8 cellular contexts compared by ENCODE assay signal in the genomic region with DNA sequence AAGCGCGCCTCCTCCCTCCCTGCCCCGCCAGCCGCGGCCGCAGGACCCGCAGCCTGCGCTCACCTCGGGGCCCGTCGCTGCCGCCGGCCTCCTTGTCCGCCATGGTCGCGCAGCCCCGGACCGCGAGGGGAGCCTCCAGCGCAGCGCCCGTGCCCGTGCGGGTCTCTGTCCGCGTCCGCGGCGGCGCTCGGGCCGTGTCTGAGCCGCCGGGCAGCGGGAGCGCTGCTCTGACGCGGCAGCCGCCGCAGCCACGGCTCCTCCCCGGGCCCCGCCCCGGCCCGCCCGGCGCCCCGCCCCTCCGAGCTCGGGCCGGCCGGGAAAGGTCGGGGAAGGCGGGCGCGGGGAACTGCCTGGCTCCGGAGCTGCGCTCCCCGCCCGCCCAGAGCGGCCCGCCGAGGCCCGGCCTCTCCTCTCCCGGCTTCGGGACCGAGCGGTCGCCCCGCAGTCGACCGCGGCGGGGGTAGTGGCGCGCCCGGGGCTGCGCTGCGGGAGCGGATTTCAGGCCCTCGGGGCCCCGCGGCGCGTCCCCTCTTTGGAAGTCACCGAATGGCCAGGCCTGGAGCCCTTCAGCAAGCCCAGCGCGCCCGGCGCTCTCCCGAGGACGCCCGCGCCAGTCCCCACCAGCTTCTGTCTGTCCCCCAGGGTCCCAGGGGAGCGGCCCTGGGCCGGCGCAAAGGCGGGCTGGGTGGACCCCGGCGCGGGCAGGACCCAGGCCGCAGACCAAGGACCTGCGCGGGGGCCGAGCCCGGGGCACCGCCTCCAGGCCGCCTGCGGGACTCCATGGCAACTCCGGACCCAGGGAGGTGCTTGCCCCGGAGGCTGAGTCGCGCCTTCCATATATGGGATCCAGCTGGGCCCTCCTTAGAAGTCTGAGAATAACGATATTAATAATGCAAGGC. TPM values are rescaled to one million over a fixed set of nuclear protein-coding genes. Genes with fewer than 3 reads are reported as not detected.
DNase-seq lines count a peak whose midpoint lies in the region; ATAC-seq and TF ChIP-seq lines count a peak whose summit lies in the region.

A gene with protein sequence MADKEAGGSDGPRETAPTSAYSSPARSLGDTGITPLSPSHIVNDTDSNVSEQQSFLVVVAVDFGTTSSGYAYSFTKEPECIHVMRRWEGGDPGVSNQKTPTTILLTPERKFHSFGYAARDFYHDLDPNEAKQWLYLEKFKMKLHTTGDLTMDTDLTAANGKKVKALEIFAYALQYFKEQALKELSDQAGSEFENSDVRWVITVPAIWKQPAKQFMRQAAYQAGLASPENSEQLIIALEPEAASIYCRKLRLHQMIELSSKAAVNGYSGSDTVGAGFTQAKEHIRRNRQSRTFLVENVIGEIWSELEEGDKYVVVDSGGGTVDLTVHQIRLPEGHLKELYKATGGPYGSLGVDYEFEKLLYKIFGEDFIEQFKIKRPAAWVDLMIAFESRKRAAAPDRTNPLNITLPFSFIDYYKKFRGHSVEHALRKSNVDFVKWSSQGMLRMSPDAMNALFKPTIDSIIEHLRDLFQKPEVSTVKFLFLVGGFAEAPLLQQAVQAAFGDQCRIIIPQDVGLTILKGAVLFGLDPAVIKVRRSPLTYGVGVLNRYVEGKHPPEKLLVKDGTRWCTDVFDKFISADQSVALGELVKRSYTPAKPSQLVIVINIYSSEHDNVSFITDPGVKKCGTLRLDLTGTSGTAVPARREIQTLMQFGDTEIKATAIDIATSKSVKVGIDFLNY (minus strand): TSS at position 200 of the 899 bp plus-strand sequence. CDS start 97 bp downstream, at position 103.

- H3K9me3 Mint-ChIP-seq in activated naive CD8-positive, alpha-beta T cell (ENCODE audit: low read depth), result no peaks in the 10 kb centered on the region

- peaks cover 4% of the 10 kb centered on the region for H3K4me1 Mint-ChIP-seq in activated naive CD8-positive, alpha-beta T cell (ENCODE audit: low read depth)

- no peaks in the 10 kb centered on the region for H3K9me3 ChIP-seq in BE2C
- H3K9me3 ChIP-seq in Panc1 (ENCODE audit: control insufficient read depth, insufficient read depth, low read depth, low read length), result no peaks in the 10 kb centered on the region
- no peaks in the 10 kb centered on the region for H3K9me3 ChIP-seq in neuron (ENCODE audit: low read length)
- H3K9me3 ChIP-seq in thyroid gland, result no peaks in the 10 kb centered on the region

- H3K4me3 ChIP-seq in BE2C (ENCODE audit: low read depth, low read length) (peak within 1 kb of the TSS; percentile 52), Panc1 (ENCODE audit: low read depth in 2 of 2, low read length in 2 of 2) (peak within 1 kb of the TSS; percentile 56 to 62), neuron (ENCODE audit: low read length) (peak within 1 kb of the TSS; percentile 61), thyroid gland (replicated peaks in 1 of 3) (peak within 1 kb of the TSS; percentile 54 to 96 (median 77))

- H3K27me3 Mint-ChIP-seq in activated naive CD8-positive, alpha-beta T cell, result peaks cover 49% of the 10 kb centered on the region

- WGBS in thyroid gland, 2 donors, result 0% methylated on average over 1 to 2 of the region's 114 CpGs

- H3K36me3 Mint-ChIP-seq in activated naive CD8-positive, alpha-beta T cell, result no peaks in the 10 kb centered on the region

- DNase-seq in BE2C (peak; percentile 72), Panc1 (ENCODE audit: low read depth, low spot score) (no peak), glomerular visceral epithelial cell (ENCODE audit: extremely low spot score) (peak; percentile 86), thyroid gland (peak; percentile 78 to 80)

- peak; percentile 78 to 96 for TF ChIP-seq POLR2A in thyroid gland (IDR thresholded peaks at IDR 0.05)

- CTCF ChIA-PET in Panc1 (lab: Charles Lee), result interaction anchor here (0.6 kb wide), 1 partner anchor 10 kb away, joined by 3 read pairs; no protein-coding TSS in a partner anchor

- in situ Hi-C loops in Panc1 (cut with HindIII; ENCODE audit: low pct_unique_long_range_greater_than_20kb, low sequenced_read_pairs), result no loop called here

- BruUV-seq in Panc1 (replicated peaks; lab: Mats Ljungman, UMichigan), result no TSS peak

- no peaks in the 10 kb centered on the region for H3K4me1 ChIP-seq in BE2C
- H3K4me1 ChIP-seq in Panc1 (ENCODE audit: control insufficient read depth, insufficient read depth, low read length), result peaks cover 5% of the 10 kb centered on the region; the same call in 1 of the 2 replicates
- H3K4me1 ChIP-seq in neuron (ENCODE audit: insufficient read depth, low read length), result peaks cover 12% of the 10 kb centered on the region
- peaks cover 3 to 28% of the 10 kb centered on the region in 2 donors for H3K4me1 ChIP-seq in thyroid gland

- H3K36me3 ChIP-seq in BE2C (no peaks in the 10 kb centered on the region), Panc1 (ENCODE audit: control insufficient read depth, insufficient read depth, low read length) (no peaks in the 10 kb centered on the region; the same call in 1 of the 2 replicates), neuron (ENCODE audit: insufficient read depth, low read length) (no peaks in the 10 kb centered on the region), thyroid gland (no peaks in the 10 kb centered on the region)

- peak; percentile 94 for ATAC-seq in GM19023 (IDR thresholded peaks at IDR 0.05; ENCODE audit: unreplicated experiment)
- peak; percentile 94 for ATAC-seq in HG03135 (IDR thresholded peaks at IDR 0.05; ENCODE audit: unreplicated experiment)
- peak; percentile 97 for ATAC-seq in Panc1

- POLR2A ChIA-PET in Panc1 (lab: Charles Lee), result interaction anchor here (0.5 to 0.7 kb wide), 3 partner anchors 51 to 118 kb away, joined by 3 to 5 read pairs (median 3); no protein-coding TSS in a partner anchor

- H3K27me3 ChIP-seq in BE2C (peaks cover 21% of the 10 kb centered on the region), Panc1 (ENCODE audit: control insufficient read depth, insufficient read depth, low read length) (no peaks in the 10 kb centered on the region), neuron (ENCODE audit: insufficient read depth, low read length) (peaks cover 33% of the 10 kb centered on the region), thyroid gland (no peaks in the 10 kb centered on the region)

- no peak within 1 kb of the TSS for H3K27ac Mint-ChIP-seq in activated naive CD8-positive, alpha-beta T cell

- TF ChIP-seq CTCF in BE2C (IDR thresholded peaks at IDR 0.05; ENCODE audit: low read depth, low read length) (no peak), Panc1 (IDR thresholded peaks at IDR 0.05) (no peak), thyroid gland (IDR thresholded peaks at IDR 0.05) (no peak)

- peak within 1 kb of the TSS; percentile 69 for H3K4me3 Mint-ChIP-seq in activated naive CD8-positive, alpha-beta T cell

- intact Hi-C loops in Panc1 (cut with micrococcal nuclease; ENCODE audit: unreplicated experiment) (no loop called here), thyroid gland (cut with DNase I) (loop anchor here (10.0 kb wide), 1 partner anchor 48 kb away; no protein-coding TSS in a partner anchor)

- H2AFZ ChIP-seq in neuron (ENCODE audit: low read depth, low read length), result peak within 1 kb of the TSS; percentile 91

- H3K27ac ChIP-seq in Panc1 (ENCODE audit: low read length) (peak within 1 kb of the TSS; percentile 34; the same call in 1 of the 2 replicates), thyroid gland (peak within 1 kb of the TSS; percentile 81 to 88 (median 87))

RNA-seq across cellular contexts. Expression of the gene that starts here (rescaled TPM):
- 0.77 TPM for polyA plus RNA-seq in BE2C (2012; ENCODE audit: insufficient read depth, insufficient read length, low read depth)
- total RNA-seq in Panc1 (2021; ENCODE audit: unreplicated experiment), result 7.7 TPM
- polyA plus RNA-seq in Panc1 (2012; ENCODE audit: insufficient read length), result 4.3 TPM
- 10 to 100 TPM; 22.6 to 37.3 (median 34.6) TPM for total RNA-seq in thyroid gland
